8 cellular contexts compared by ENCODE assay signal in the genomic region with DNA sequence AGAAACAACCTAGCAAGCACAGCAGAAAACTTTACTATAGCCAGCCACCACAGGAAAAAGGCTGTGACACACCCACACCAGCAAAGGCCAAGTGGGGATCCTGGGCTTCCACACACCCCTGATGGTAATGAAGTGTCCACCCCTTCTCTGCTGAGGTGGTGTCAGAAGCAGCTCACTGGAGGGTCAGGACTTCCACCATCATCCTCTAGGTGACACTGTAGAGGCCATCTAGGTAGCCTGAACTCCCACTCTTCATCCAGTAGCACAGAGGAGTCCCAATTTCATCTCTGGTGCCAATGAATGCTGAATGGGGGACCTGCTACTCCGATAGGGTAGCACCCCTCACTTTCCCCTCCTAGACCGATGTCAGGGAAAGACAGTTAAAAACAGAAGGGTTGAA.
DNase-seq lines count a peak whose midpoint lies in the region; ATAC-seq lines count a peak whose summit lies in the region.

No MANE protein-coding gene starts in this region.

- peak; percentile 99 for ATAC-seq in HG03159 (IDR thresholded peaks at IDR 0.05; ENCODE audit: unreplicated experiment)
- no peak for ATAC-seq in GM21360 (IDR thresholded peaks at IDR 0.05; ENCODE audit: unreplicated experiment)

- DNase-seq in AG20443 (ENCODE audit: low spot score) (peak; percentile 10), GM19238 (ENCODE audit: insufficient read length, low spot score) (peak; percentile 4), RPMI7951 (ENCODE audit: low read depth) (peak; percentile 4), islet precursor cell (peak; percentile 79), NCI-H1436 (lab: John Stamatoyannopoulos, UW) (no peak)
- no peak for DNase-seq in activated CD4-positive, alpha-beta T cell treated with anti-CD3 and anti-CD28 coated beads, Interleukin-2, amount 50 U/mL, for 4 hours

Comparison
In these comparisons a context has a peak if more than half of its experiments do, and no peak if none do; other contexts are left out.
1. DNase-seq: peak in AG20443 (single experiment), GM19238 (single experiment), RPMI7951 (single experiment) and islet precursor cell (single experiment); none in activated CD4-positive, alpha-beta T cell treated with anti-CD3 and anti-CD28 coated beads, Interleukin-2, amount 50 U/mL, for 4 hours (0 of 2) and NCI-H1436 (single experiment).